In the genomic region with DNA sequence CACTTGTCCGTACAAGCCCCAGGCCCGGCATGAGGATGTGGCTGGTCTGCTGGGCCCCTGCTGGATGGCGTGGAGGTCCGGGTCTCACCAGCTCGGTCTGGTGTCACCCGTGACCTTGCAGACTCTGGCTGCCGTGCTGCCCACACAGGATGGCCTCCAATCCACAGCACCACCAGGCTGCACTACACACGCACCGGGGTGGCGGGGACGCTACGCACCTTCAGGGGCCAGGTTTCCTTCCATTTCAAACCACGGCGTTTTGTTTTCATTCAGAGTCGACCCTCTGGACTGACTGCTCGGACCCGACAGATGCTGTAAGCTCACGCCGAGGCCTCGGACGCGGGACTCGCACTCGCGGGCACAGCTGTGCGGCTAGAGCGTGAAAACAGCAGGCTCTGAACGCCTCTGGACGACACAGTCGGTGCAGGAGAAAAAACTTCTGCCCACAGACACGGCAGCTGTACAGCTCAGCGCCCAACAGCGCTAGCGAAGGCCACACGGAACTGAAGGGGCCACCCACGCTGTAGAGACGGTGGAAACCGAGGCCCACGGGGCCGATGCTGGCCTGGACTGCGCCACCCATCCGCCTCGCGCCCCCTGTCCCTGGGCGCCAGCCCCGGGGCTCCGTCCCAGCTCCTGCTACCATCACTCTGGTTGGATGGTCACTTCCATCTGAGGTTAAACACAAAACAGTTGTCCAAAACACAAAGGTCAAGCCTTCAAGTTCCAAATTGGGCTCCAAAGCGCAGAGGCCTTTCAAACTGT, we compare ENCODE assay signal across 12 cellular contexts.
"Had no signal": no experiment of that assay in that cellular context is flagged by ENCODE, and none has a peak within 500 bp of the region (broad histone marks: within the 10 kb centered on the region; RNA-seq: fewer than 3 reads in every experiment).

No MANE protein-coding gene starts in this region.

- H3K36me3 ChIP-seq: lower lobe of right lung, thoracic aorta had no signal

- H3K4me3 Mint-ChIP-seq: activated CD4-positive, alpha-beta T cell treated with anti-CD3 and anti-CD28 coated beads, Interleukin-2, amount 10 ng/mL, durations not matched to agents 24 days and 14 days; activated naive CD4-positive, alpha-beta T cell treated with anti-CD3 and anti-CD28 coated beads, Interleukin-2, amount 50 U/mL, for 24 hours; natural killer cell; T-helper 1 cell treated with Interleukin-12 subunit alpha and Interleukin-12 subunit beta and Interleukin-4 antibody, amounts not matched to agents 30 μg/mL and 1 μg/mL, for 36 hours had no signal

- H3K27me3 Mint-ChIP-seq: activated CD4-positive, alpha-beta T cell treated with anti-CD3 and anti-CD28 coated beads, Interleukin-2, amount 10 ng/mL, durations not matched to agents 24 days and 14 days; activated naive CD4-positive, alpha-beta T cell treated with anti-CD3 and anti-CD28 coated beads, Interleukin-2, amount 50 U/mL, for 24 hours had no signal

- DNase-seq: activated CD4-positive, alpha-beta T cell treated with anti-CD3 and anti-CD28 coated beads, Interleukin-2, amount 10 ng/mL, durations not matched to agents 24 days and 14 days; amniotic stem cell; effector CD8-positive, alpha-beta T cell; lower lobe of right lung; natural killer cell; stimulated activated CD4-positive, alpha-beta T cell treated with anti-CD3 and anti-CD28 coated beads, Interleukin-2, amount 100 ng/mL, for 48 hours; stimulated activated naive CD4-positive, alpha-beta T cell treated with Interleukin-2 at 50 U/mL for 16 hours had no signal

- H3K27ac Mint-ChIP-seq: activated CD4-positive, alpha-beta T cell treated with anti-CD3 and anti-CD28 coated beads, Interleukin-2, amount 10 ng/mL, durations not matched to agents 24 days and 14 days; activated naive CD4-positive, alpha-beta T cell treated with anti-CD3 and anti-CD28 coated beads, Interleukin-2, amount 50 U/mL, for 24 hours; activated T-helper 2 cell treated with anti-CD3 and anti-CD28 coated beads, Interferon-gamma antibody, Interleukin-2, Interleukin-4, amounts not matched to agents 10 μg/mL and 5 μg/mL and 100 μg/mL, durations not matched to agents 14 hours and 24 hours and 36 hours; natural killer cell; T-helper 1 cell treated with Interleukin-12 subunit alpha and Interleukin-12 subunit beta and Interleukin-4 antibody, amounts not matched to agents 30 μg/mL and 1 μg/mL, for 36 hours had no signal

- H3K27ac ChIP-seq: lower lobe of right lung, psoas muscle, thoracic aorta had no signal

- H3K36me3 Mint-ChIP-seq: natural killer cell had no signal

- H3K4me1 ChIP-seq: lower lobe of right lung, psoas muscle had no signal

- H3K9me3 ChIP-seq: lower lobe of right lung, psoas muscle, thoracic aorta had no signal

- H3K9me3 Mint-ChIP-seq: activated CD4-positive, alpha-beta T cell treated with anti-CD3 and anti-CD28 coated beads, Interleukin-2, amount 10 ng/mL, durations not matched to agents 24 days and 14 days; activated naive CD4-positive, alpha-beta T cell treated with anti-CD3 and anti-CD28 coated beads, Interleukin-2, amount 50 U/mL, for 24 hours; activated T-helper 2 cell treated with anti-CD3 and anti-CD28 coated beads, Interferon-gamma antibody, Interleukin-2, Interleukin-4, amounts not matched to agents 10 μg/mL and 5 μg/mL and 100 μg/mL, durations not matched to agents 14 hours and 24 hours and 36 hours; natural killer cell; T-helper 1 cell treated with Interleukin-12 subunit alpha and Interleukin-12 subunit beta and Interleukin-4 antibody, amounts not matched to agents 30 μg/mL and 1 μg/mL, for 36 hours had no signal

- H3K4me3 ChIP-seq: lower lobe of right lung, psoas muscle had no signal
